Comparison of ENCODE assay signal across 22 cellular contexts in the genomic region with DNA sequence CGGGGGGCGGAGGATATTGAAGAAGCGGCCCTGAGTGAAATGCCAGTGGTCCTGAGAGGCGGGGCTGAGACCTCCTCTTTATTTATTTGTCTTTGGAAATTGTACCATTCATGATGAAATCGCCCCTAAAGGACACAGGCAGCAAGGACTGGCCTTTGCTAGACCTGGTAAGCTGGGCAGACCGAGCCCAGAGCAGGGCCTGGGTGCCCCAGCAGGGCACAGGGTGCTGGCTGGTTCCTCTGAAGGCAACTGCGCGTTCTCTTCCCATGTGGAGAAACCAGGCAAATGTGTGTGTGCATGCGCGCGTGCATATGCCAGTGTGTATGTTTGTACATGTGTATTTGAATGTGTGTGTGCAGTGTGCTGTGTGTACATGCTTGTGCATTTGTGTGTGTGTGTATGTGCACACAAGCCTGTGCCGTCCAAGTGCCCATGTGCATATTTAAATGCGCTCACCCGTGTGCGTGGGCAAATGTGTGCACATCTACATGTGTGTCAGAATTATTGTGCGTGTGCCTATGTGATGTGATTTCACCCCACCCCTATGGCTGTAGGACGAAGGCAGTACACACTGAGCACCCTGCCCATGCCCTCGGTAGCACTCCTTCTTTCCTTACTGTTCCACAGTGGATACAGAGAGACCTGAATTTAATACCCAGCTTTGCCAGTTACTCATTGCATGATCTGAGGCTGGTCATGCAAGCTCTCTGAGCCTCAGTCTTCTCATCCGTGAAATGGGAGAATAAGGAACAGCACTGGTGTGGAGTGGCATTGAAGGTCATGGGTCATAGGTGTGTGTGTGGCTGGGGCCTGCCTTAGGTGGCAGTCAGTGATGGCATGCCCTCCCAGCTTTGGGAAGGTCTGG.
DNase-seq lines count a peak whose midpoint lies in the region; ATAC-seq, FAIRE-seq and TF ChIP-seq lines count a peak whose summit lies in the region.
"Had no signal": no experiment of that assay in that cellular context is flagged by ENCODE, and none has a peak within 500 bp of the region (broad histone marks: within the 10 kb centered on the region; RNA-seq: fewer than 3 reads in every experiment).

No MANE protein-coding gene starts in this region.

- H3K27me3 ChIP-seq in lower lobe of right lung (ENCODE audit: low read depth): no peaks in the 10 kb centered on the region
- H3K27me3 ChIP-seq: adrenal gland had no signal

- peaks cover 48% of the 10 kb centered on the region for H3K4me1 ChIP-seq in lower lobe of right lung

- FAIRE-seq in HTR-8/SVneo (lab: Jason Lieb, UNC): peak; percentile 48

- no peak overlapping the region for H3K27ac ChIP-seq in lower lobe of right lung

- H3K9me3 ChIP-seq in lower lobe of right lung: no peaks in the 10 kb centered on the region
- H3K9me3 ChIP-seq: adrenal gland had no signal

- H3K27ac Mint-ChIP-seq in effector memory CD8-positive, alpha-beta T cell: peak overlapping the region; percentile 65 to 97
- peak overlapping the region; percentile 94 for H3K27ac Mint-ChIP-seq in stimulated activated effector memory CD8-positive, alpha-beta T cell treated with anti-CD3 and anti-CD28 coated beads, Interleukin-12 subunit alpha, Interleukin-12 subunit beta, amount 100 ng/mL, for 72 hours
- H3K27ac Mint-ChIP-seq: endodermal cell had no signal

- ATAC-seq in effector memory CD8-positive, alpha-beta T cell (replicated peaks): no peak
- ATAC-seq in lower lobe of right lung (no peak), GM21367 (IDR thresholded peaks at IDR 0.05; ENCODE audit: unreplicated experiment) (no peak), GM21447 (IDR thresholded peaks at IDR 0.05; ENCODE audit: unreplicated experiment) (no peak), GM19324 (IDR thresholded peaks at IDR 0.05; ENCODE audit: low FRiP score, unreplicated experiment) (no peak)
- ATAC-seq in stimulated activated effector memory CD8-positive, alpha-beta T cell treated with anti-CD3 and anti-CD28 coated beads, Interleukin-12 subunit alpha, Interleukin-12 subunit beta, amount 100 ng/mL, for 72 hours: no peak
- ATAC-seq: natural killer cell, Right ventricle myocardium inferior had no signal

- no peaks in the 10 kb centered on the region for H3K36me3 ChIP-seq in lower lobe of right lung
- H3K36me3 ChIP-seq: adrenal gland had no signal

- H3K4me3 ChIP-seq in lower lobe of right lung: no peak overlapping the region
- H3K4me3 ChIP-seq: adrenal gland had no signal

- intact Hi-C loops in lower lobe of right lung (cut with DNase I): no loop called here

- DNase-seq in HTR-8/SVneo (ENCODE audit: insufficient read length, low spot score) (no peak), lower lobe of right lung (peak; percentile 34), NCI-H1417 (lab: John Stamatoyannopoulos, UW) (no peak)
- DNase-seq in effector memory CD8-positive, alpha-beta T cell: no peak
- DNase-seq in stimulated activated effector memory CD8-positive, alpha-beta T cell treated with anti-CD3 and anti-CD28 coated beads, Interleukin-12 subunit alpha, Interleukin-12 subunit beta, amount 100 ng/mL, for 72 hours (ENCODE audit: low spot score in 2 of 2): no peak
- DNase-seq: activated CD4-positive, alpha-beta T cell treated with anti-CD3 and anti-CD28 coated beads, Interleukin-2, amount 50 U/mL, for 48 hours; activated CD8-positive, alpha-beta memory T cell treated with anti-CD3 and anti-CD28 coated beads, Interleukin-2, amount 50 U/mL, for 48 hours; adrenal gland; EL; endodermal cell; kidney glomerular epithelial cell; natural killer cell; NCI-H1048; NCI-H187 treated with DMSO at 0.1 percent for 48 hours; NCI-H2227 treated with DMSO at 0.1 percent for 48 hours; NCI-H748 treated with DMSO at 0.1 percent for 48 hours; stimulated activated CD4-positive, alpha-beta T cell treated with anti-CD3 and anti-CD28 coated beads, Interleukin-1b, Interleukin-23, amount 100 ng/mL, for 48 hours; T-helper 9 cell had no signal

- peaks cover 10% of the 10 kb centered on the region for H3K36me3 Mint-ChIP-seq in effector memory CD8-positive, alpha-beta T cell (ENCODE audit: insufficient read depth)
- H3K36me3 Mint-ChIP-seq in stimulated activated effector memory CD8-positive, alpha-beta T cell treated with anti-CD3 and anti-CD28 coated beads, Interleukin-12 subunit alpha, Interleukin-12 subunit beta, amount 100 ng/mL, for 72 hours: no peaks in the 10 kb centered on the region
- H3K36me3 Mint-ChIP-seq: natural killer cell had no signal

- TF ChIP-seq CTCF in lower lobe of right lung (IDR thresholded peaks at IDR 0.05): no peak

- no peak overlapping the region for H3K4me3 Mint-ChIP-seq in effector memory CD8-positive, alpha-beta T cell
- H3K4me3 Mint-ChIP-seq in stimulated activated effector memory CD8-positive, alpha-beta T cell treated with anti-CD3 and anti-CD28 coated beads, Interleukin-12 subunit alpha, Interleukin-12 subunit beta, amount 100 ng/mL, for 72 hours: no peak overlapping the region
- H3K4me3 Mint-ChIP-seq: endodermal cell, natural killer cell had no signal

- H3K9me3 Mint-ChIP-seq in effector memory CD8-positive, alpha-beta T cell: no peaks in the 10 kb centered on the region
- no peaks in the 10 kb centered on the region for H3K9me3 Mint-ChIP-seq in stimulated activated effector memory CD8-positive, alpha-beta T cell treated with anti-CD3 and anti-CD28 coated beads, Interleukin-12 subunit alpha, Interleukin-12 subunit beta, amount 100 ng/mL, for 72 hours
- H3K9me3 Mint-ChIP-seq: endodermal cell, natural killer cell had no signal

- peaks cover 59 to 72% of the 10 kb centered on the region in 2 donors for H3K4me1 Mint-ChIP-seq in effector memory CD8-positive, alpha-beta T cell (ENCODE audit: low read depth in 2 of 2)
- peaks cover 85% of the 10 kb centered on the region for H3K4me1 Mint-ChIP-seq in stimulated activated effector memory CD8-positive, alpha-beta T cell treated with anti-CD3 and anti-CD28 coated beads, Interleukin-12 subunit alpha, Interleukin-12 subunit beta, amount 100 ng/mL, for 72 hours

- no peaks in the 10 kb centered on the region for H3K27me3 Mint-ChIP-seq in effector memory CD8-positive, alpha-beta T cell
